Comparison of ENCODE assay signal across 17 cellular contexts in the genomic region with DNA sequence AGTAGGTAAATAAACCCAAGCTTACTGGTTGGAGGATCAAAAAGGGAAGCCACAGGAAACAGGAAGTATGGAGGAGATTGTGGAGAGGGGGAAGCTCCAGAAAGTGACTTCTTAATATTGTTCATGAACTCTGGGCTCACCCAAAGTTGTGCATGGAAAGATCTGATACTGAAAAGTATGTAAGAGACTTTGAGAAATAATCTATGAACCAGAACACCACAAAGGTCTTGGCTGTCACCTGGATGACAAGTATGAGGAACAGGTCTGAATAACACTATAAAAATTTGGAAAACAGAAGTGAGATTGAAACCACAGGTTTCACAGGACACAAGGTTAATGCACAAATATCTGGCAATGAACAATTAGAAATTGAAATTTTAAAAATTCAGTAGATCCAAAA.
DNase-seq lines count a peak whose midpoint lies in the region; ATAC-seq and TF ChIP-seq lines count a peak whose summit lies in the region.
"Had no signal": no experiment of that assay in that cellular context is flagged by ENCODE, and none has a peak within 500 bp of the region (broad histone marks: within the 10 kb centered on the region; RNA-seq: fewer than 3 reads in every experiment).

No MANE protein-coding gene starts in this region.

- no peak overlapping the region for H2AFZ ChIP-seq in IMR-90 (replicated peaks; ENCODE audit: low read length, poor library complexity)
- H2AFZ ChIP-seq: GM23248 had no signal

- peak overlapping the region; percentile 5; the same call in 1 of the 2 replicates for H2AK5ac ChIP-seq in IMR-90 (ENCODE audit: low read depth, low read length)

- H3K36me3 Mint-ChIP-seq in activated CD4-positive, alpha-beta T cell treated with anti-CD3 and anti-CD28 coated beads for 36 hours (ENCODE audit: low read depth), result peaks cover 34% of the 10 kb centered on the region
- H3K36me3 Mint-ChIP-seq in activated T-helper 2 cell treated with anti-CD3 and anti-CD28 coated beads, Interferon-gamma antibody, Interleukin-2, Interleukin-4, amounts not matched to agents 10 μg/mL and 5 μg/mL and 100 μg/mL, durations not matched to agents 14 hours and 24 hours and 36 hours (ENCODE audit: low read depth), result peaks cover 19% of the 10 kb centered on the region

- CTCF ChIA-PET in activated CD4-positive, alpha-beta T cell treated with anti-CD3 and anti-CD28 coated beads for 36 hours (lab: Charles Lee), result interaction anchor here (1.3 to 2.2 kb wide), 4 partner anchors 8 to 28 kb away, joined by 3 to 7 read pairs (median 4); no protein-coding TSS in a partner anchor
- CTCF ChIA-PET in IMR-90 (lab: Yijun Ruan, JAX), result no interaction called here

- H4K91ac ChIP-seq in IMR-90 (ENCODE audit: insufficient read depth, low read depth, low read length), result peak overlapping the region; percentile 64

- peak overlapping the region; percentile 70 for H2BK20ac ChIP-seq in IMR-90 (ENCODE audit: low read depth, low read length)

- intact Hi-C loops in activated CD4-positive, alpha-beta T cell treated with anti-CD3 and anti-CD28 coated beads for 36 hours (cut with DNase I, micrococcal nuclease), result no loop called here
- intact Hi-C loops in IMR-90 (cut with micrococcal nuclease), result no loop called here
- intact Hi-C loops in activated T-helper 2 cell treated with anti-CD3 and anti-CD28 coated beads, Interferon-gamma antibody, Interleukin-2, Interleukin-4, amounts not matched to agents 10 μg/mL and 5 μg/mL and 100 μg/mL, durations not matched to agents 14 hours and 24 hours and 36 hours (cut with micrococcal nuclease), result no loop called here

- no TSS peak for BruUV-seq in IMR-90 (replicated peaks; lab: Mats Ljungman, UMichigan)

- no peaks in the 10 kb centered on the region for H3K79me1 ChIP-seq in IMR-90 (ENCODE audit: low read depth in 1 of 2, low read length in 2 of 2)

- no peak for ATAC-seq in activated CD4-positive, alpha-beta T cell treated with anti-CD3 and anti-CD28 coated beads for 36 hours
- ATAC-seq in IMR-90 (ENCODE audit: low read depth) (no peak), GM19324 (IDR thresholded peaks at IDR 0.05; ENCODE audit: low FRiP score, unreplicated experiment) (no peak)

- H3K4me3 ChIP-seq in IMR-90 (ENCODE audit: insufficient read depth, low read depth, low read length), result no peak overlapping the region
- H3K4me3 ChIP-seq: BLaER1 treated with 17β-estradiol and CSF1 and Interleukin-3, amounts not matched to agents 10 nM and 100 nM; GM23248 had no signal

- H3K18ac ChIP-seq in IMR-90 (ENCODE audit: low read depth, low read length), result peak overlapping the region; percentile 91; the same call in 1 of the 2 replicates

- H2BK15ac ChIP-seq in IMR-90 (ENCODE audit: low read depth, low read length), result peak overlapping the region; percentile 67; the same call in 1 of the 3 replicates

- in situ Hi-C loops in IMR-90 (cut with MboI; ENCODE audit: low sequenced_read_pairs), result no loop called here

- peak overlapping the region; percentile 75 for H2BK120ac ChIP-seq in IMR-90 (ENCODE audit: low read depth, low read length)

- H3K4me1 Mint-ChIP-seq in activated CD4-positive, alpha-beta T cell treated with anti-CD3 and anti-CD28 coated beads for 36 hours, result peaks cover 52% of the 10 kb centered on the region
- H3K4me1 Mint-ChIP-seq in activated T-helper 2 cell treated with anti-CD3 and anti-CD28 coated beads, Interferon-gamma antibody, Interleukin-2, Interleukin-4, amounts not matched to agents 10 μg/mL and 5 μg/mL and 100 μg/mL, durations not matched to agents 14 hours and 24 hours and 36 hours (ENCODE audit: low read depth), result peaks cover 28% of the 10 kb centered on the region

- no peak for TF ChIP-seq RAD21 in IMR-90 (IDR thresholded peaks at IDR 0.05; ENCODE audit: low read length)

- H3K9me1 ChIP-seq in IMR-90 (ENCODE audit: insufficient read depth, low read length), result 0 out of 2 replicates have a peak, but pooled peaks cover 2% of the 10 kb centered on the region

- no peak overlapping the region for H3K4me3 Mint-ChIP-seq in activated CD4-positive, alpha-beta T cell treated with anti-CD3 and anti-CD28 coated beads for 36 hours
- no peak overlapping the region for H3K4me3 Mint-ChIP-seq in activated T-helper 2 cell treated with anti-CD3 and anti-CD28 coated beads, Interferon-gamma antibody, Interleukin-2, Interleukin-4, amounts not matched to agents 10 μg/mL and 5 μg/mL and 100 μg/mL, durations not matched to agents 14 hours and 24 hours and 36 hours (ENCODE audit: low read depth)

- H3K9me3 Mint-ChIP-seq in activated CD4-positive, alpha-beta T cell treated with anti-CD3 and anti-CD28 coated beads for 36 hours (ENCODE audit: low read depth), result no peaks in the 10 kb centered on the region
- no peaks in the 10 kb centered on the region for H3K9me3 Mint-ChIP-seq in activated T-helper 2 cell treated with anti-CD3 and anti-CD28 coated beads, Interferon-gamma antibody, Interleukin-2, Interleukin-4, amounts not matched to agents 10 μg/mL and 5 μg/mL and 100 μg/mL, durations not matched to agents 14 hours and 24 hours and 36 hours

- peak overlapping the region; percentile 55 to 68 for H4K8ac ChIP-seq in IMR-90 (ENCODE audit: low read depth in 2 of 2, low read length in 2 of 2)

- no peaks in the 10 kb centered on the region for H3K27me3 ChIP-seq in IMR-90 (ENCODE audit: control insufficient read depth, insufficient read depth, low read length)
- H3K27me3 ChIP-seq: BLaER1 treated with 17β-estradiol and CSF1 and Interleukin-3, amounts not matched to agents 10 nM and 100 nM had no signal

- no peak overlapping the region for H3K4me2 ChIP-seq in IMR-90 (ENCODE audit: low read depth, low read length)

- H3K14ac ChIP-seq in IMR-90 (replicated peaks; ENCODE audit: low read depth, low read length), result peak overlapping the region; percentile 24; the same call in 1 of the 2 replicates

- H2BK5ac ChIP-seq in IMR-90 (ENCODE audit: low read depth, low read length, poor library complexity, severe bottlenecking), result peak overlapping the region; percentile 73

- H3K36me3 ChIP-seq in IMR-90 (ENCODE audit: control insufficient read depth, insufficient read depth, low read length), result no peaks in the 10 kb centered on the region
- H3K36me3 ChIP-seq: BLaER1 treated with 17β-estradiol and CSF1 and Interleukin-3, amounts not matched to agents 10 nM and 100 nM had no signal

- no peak for DNase-seq in activated CD4-positive, alpha-beta T cell treated with anti-CD3 and anti-CD28 coated beads for 36 hours
- no peak for DNase-seq in activated CD4-positive, alpha-beta T cell treated with anti-CD3 and anti-CD28 coated beads for 4 hours
- DNase-seq in IMR-90, result no peak
- no peak for DNase-seq in activated T-helper 2 cell treated with anti-CD3 and anti-CD28 coated beads, Interferon-gamma antibody, Interleukin-2, Interleukin-4, amounts not matched to agents 10 μg/mL and 5 μg/mL and 100 μg/mL, durations not matched to agents 14 hours and 24 hours and 36 hours (ENCODE audit: low spot score)
- DNase-seq in kidney glomerular epithelial cell (lab: John Stamatoyannopoulos, UW), result peak; percentile 15
- no peak for DNase-seq in GM19238 (ENCODE audit: insufficient read length, low spot score)
- no peak for DNase-seq in cortex of kidney (lab: John Stamatoyannopoulos, UW)
- DNase-seq: KG1, NCI-H1092 treated with DMSO at 0.1 percent for 48 hours, NCI-H1694 treated with DMSO at 0.1 percent for 48 hours, NCI-H446 treated with DMSO at 0.1 percent for 48 hours, NCI-H748 treated with DMSO at 0.1 percent for 48 hours, SIG-M5 had no signal

- H4K5ac ChIP-seq in IMR-90 (ENCODE audit: low read depth, low read length), result peak overlapping the region; percentile 55

- H2AK9ac ChIP-seq in IMR-90 (replicated peaks; ENCODE audit: low read depth, low read length, poor library complexity), result no peak overlapping the region

- no peak overlapping the region for H3K56ac ChIP-seq in IMR-90 (ENCODE audit: extremely low read depth, insufficient read depth, low read length)

- no peak for TF ChIP-seq CTCF in IMR-90 (conservative IDR thresholded peaks at IDR 0.05; ENCODE audit: low read depth, low read length)

- peak overlapping the region; percentile 67; the same call in 1 of the 2 replicates for H3K4ac ChIP-seq in IMR-90 (ENCODE audit: low read depth, low read length)

- POLR2A ChIA-PET in activated CD4-positive, alpha-beta T cell treated with anti-CD3 and anti-CD28 coated beads for 36 hours (lab: Charles Lee), result no interaction called here
- POLR2A ChIA-PET in IMR-90 (lab: Charles Lee; ENCODE audit: unreplicated experiment), result no interaction called here

- no peaks in the 10 kb centered on the region for H3K27me3 Mint-ChIP-seq in activated CD4-positive, alpha-beta T cell treated with anti-CD3 and anti-CD28 coated beads for 36 hours
- H3K27me3 Mint-ChIP-seq in activated T-helper 2 cell treated with anti-CD3 and anti-CD28 coated beads, Interferon-gamma antibody, Interleukin-2, Interleukin-4, amounts not matched to agents 10 μg/mL and 5 μg/mL and 100 μg/mL, durations not matched to agents 14 hours and 24 hours and 36 hours (ENCODE audit: low read depth), result no peaks in the 10 kb centered on the region

- H3K27ac ChIP-seq in IMR-90 (ENCODE audit: insufficient read depth, low read length), result peak overlapping the region; percentile 34; the same call in 1 of the 2 replicates
- H3K27ac ChIP-seq: BLaER1 treated with 17β-estradiol and CSF1 and Interleukin-3, amounts not matched to agents 10 nM and 100 nM; GM23248; HL-60 had no signal

- peak overlapping the region; percentile 48 for H3K27ac Mint-ChIP-seq in activated CD4-positive, alpha-beta T cell treated with anti-CD3 and anti-CD28 coated beads for 36 hours
- peak overlapping the region; percentile 14 for H3K27ac Mint-ChIP-seq in activated T-helper 2 cell treated with anti-CD3 and anti-CD28 coated beads, Interferon-gamma antibody, Interleukin-2, Interleukin-4, amounts not matched to agents 10 μg/mL and 5 μg/mL and 100 μg/mL, durations not matched to agents 14 hours and 24 hours and 36 hours

- no peak overlapping the region for H3K9ac ChIP-seq in IMR-90 (ENCODE audit: low read depth, low read length)
- H3K9ac ChIP-seq: BLaER1 treated with 17β-estradiol and CSF1 and Interleukin-3, amounts not matched to agents 10 nM and 100 nM; GM23248 had no signal

- no peaks in the 10 kb centered on the region for H4K20me1 ChIP-seq in IMR-90 (ENCODE audit: insufficient read depth, low read length)
- H4K20me1 ChIP-seq: BLaER1 treated with 17β-estradiol and CSF1 and Interleukin-3, amounts not matched to agents 10 nM and 100 nM had no signal

- peaks cover 9% of the 10 kb centered on the region for H3K4me1 ChIP-seq in IMR-90 (ENCODE audit: control insufficient read depth, insufficient read depth, low read length)

- H3K23ac ChIP-seq in IMR-90 (ENCODE audit: low read depth, low read length), result no peak overlapping the region

- no peak for TF ChIP-seq POLR2A in IMR-90 (IDR thresholded peaks at IDR 0.05; ENCODE audit: low read depth, low read length)

- dilution Hi-C loops in IMR-90 (cut with HindIII; ENCODE audit: low sequenced_read_pairs, unreplicated experiment), result no loop called here

- H3K9me3 ChIP-seq in IMR-90 (ENCODE audit: control insufficient read depth, insufficient read depth, low read length), result no peaks in the 10 kb centered on the region
- H3K9me3 ChIP-seq: BLaER1 treated with 17β-estradiol and CSF1 and Interleukin-3, amounts not matched to agents 10 nM and 100 nM had no signal

TF ChIP-seq in IMR-90, 13 proteins besides CTCF, POLR2A, EP300 and RAD21 (continues in another document):
- TF ChIP-seq SMC3 (IDR thresholded peaks at IDR 0.05; ENCODE audit: low read depth, low read length) (no peak), NFE2L2 (IDR thresholded peaks at IDR 0.05; ENCODE audit: low read depth, low read length) (no peak)
